8 cellular contexts compared by ENCODE assay signal in the genomic region with DNA sequence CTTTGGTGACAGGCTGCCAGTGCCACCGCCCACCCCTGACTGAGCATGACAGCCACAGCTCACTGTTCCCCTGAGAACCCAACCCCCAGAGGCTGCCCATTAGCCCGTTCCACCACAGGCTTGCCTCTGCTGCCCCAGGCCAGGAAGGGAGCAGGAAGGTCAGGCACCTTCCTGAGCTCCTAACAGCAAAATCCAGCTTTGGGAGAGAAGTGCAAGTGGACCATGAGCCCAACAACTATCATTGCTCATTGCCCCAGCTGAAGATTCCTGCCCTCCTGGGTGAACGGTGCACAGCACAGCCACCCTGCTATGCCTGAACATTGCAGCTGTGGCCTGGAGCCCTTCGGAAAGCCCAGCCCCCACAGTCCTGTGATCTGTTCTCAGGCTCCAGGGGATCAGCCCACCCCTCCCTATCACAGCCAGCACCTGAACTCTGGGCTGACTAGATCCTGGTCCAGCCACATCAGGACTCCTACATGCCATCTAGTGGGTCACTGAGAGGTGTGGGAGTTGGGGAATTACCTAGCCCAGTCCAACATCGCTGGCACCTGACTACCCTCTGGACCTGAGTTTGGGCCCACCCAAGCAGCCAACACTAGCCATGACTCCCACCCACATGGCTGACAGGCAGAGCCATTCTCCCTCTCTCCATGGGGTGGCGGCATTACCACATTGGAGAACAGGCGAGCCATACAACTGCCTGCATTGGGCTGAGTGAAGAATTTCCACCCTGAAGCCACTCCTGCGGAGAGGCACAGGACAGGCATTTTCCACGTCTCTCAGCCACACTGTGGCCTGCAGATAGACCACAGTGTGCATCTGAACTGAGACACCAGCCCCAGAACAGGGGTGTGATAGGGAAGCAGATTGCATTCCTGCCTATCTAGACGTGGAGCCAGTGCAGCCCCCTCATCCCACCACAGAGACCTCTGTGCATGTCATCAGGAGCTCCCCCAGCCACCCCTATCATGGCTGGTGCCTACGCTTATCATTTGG. TPM values are rescaled to one million over a fixed set of nuclear protein-coding genes. Genes with fewer than 3 reads are reported as not detected.
DNase-seq lines count a peak whose midpoint lies in the region; ATAC-seq and TF ChIP-seq lines count a peak whose summit lies in the region.

No MANE protein-coding gene starts in this region.

- peak; percentile 74 for DNase-seq in NCI-H82 (lab: John Stamatoyannopoulos, UW)
- DNase-seq in NCI-H82 treated with DMSO at 0.1 percent for 48 hours (lab: John Stamatoyannopoulos, UW; ENCODE audit: unreplicated experiment) = no peak
- peak; percentile 56 for DNase-seq in RWPE2 (ENCODE audit: low spot score)
- DNase-seq in activated effector memory CD4-positive, alpha-beta T cell treated with Interleukin-2 at 50 U/mL for 16 hours = peak; percentile 19
- DNase-seq in foreskin melanocyte = peak; percentile 58
- DNase-seq in nucleus accumbens (lab: John Stamatoyannopoulos, UW) = peak in 49 of 56 donors; percentile 7 to 85 (median 58)
- DNase-seq in suprapubic skin (ENCODE audit: low spot score in 2 of 2) = peak; percentile 85

- H3K27ac ChIP-seq in RWPE2 (ENCODE audit: poor library complexity, severe bottlenecking) (no peak overlapping the region), suprapubic skin (no peak overlapping the region)

- no peak for TF ChIP-seq POLR2A in suprapubic skin (IDR thresholded peaks at IDR 0.05)

- 27% methylated on average over 3 of the region's 11 CpGs for WGBS in suprapubic skin

- H3K4me3 ChIP-seq in RWPE2 (ENCODE audit: severe bottlenecking) (no peak overlapping the region), suprapubic skin (no peak overlapping the region)

- ATAC-seq in HG03342 (IDR thresholded peaks at IDR 0.05; ENCODE audit: unreplicated experiment) (peak; percentile 63), RWPE2 (ENCODE audit: low read depth) (peak; percentile 89)

- H3K27me3 ChIP-seq in RWPE2 (ENCODE audit: insufficient read depth, poor library complexity, severe bottlenecking) (no peaks in the 10 kb centered on the region), suprapubic skin (no peaks in the 10 kb centered on the region)

- no peaks in the 10 kb centered on the region for H3K9me3 ChIP-seq in RWPE2 (ENCODE audit: severe bottlenecking)
- H3K9me3 ChIP-seq in suprapubic skin = no peaks in the 10 kb centered on the region

- TF ChIP-seq EP300 in suprapubic skin (IDR thresholded peaks at IDR 0.05) = no peak

- no peaks in the 10 kb centered on the region for H3K36me3 ChIP-seq in RWPE2 (ENCODE audit: low read depth)
- H3K36me3 ChIP-seq in suprapubic skin = no peaks in the 10 kb centered on the region

- H3K4me1 ChIP-seq in RWPE2 (ENCODE audit: insufficient read depth, poor library complexity, severe bottlenecking) (no peaks in the 10 kb centered on the region), suprapubic skin (peaks cover 5% of the 10 kb centered on the region)

- peak; percentile 80 for TF ChIP-seq CTCF in RWPE2 (IDR thresholded peaks at IDR 0.05; ENCODE audit: poor library complexity, severe bottlenecking)
- TF ChIP-seq CTCF in suprapubic skin (IDR thresholded peaks at IDR 0.05) = peak; percentile 82 to 88

RNA-seq across cellular contexts. Expression of a gene that starts 58.4 kb away (rescaled TPM):
- not detected for total RNA-seq in suprapubic skin
